ENCODE assay signal across 16 cellular contexts in genomic region chr3:141763088-141763750, GRCh38. TPM values are rescaled to one million over a fixed set of nuclear protein-coding genes. Genes with fewer than 3 reads are reported as not detected.
"Had no signal": no experiment of that assay in that cellular context is flagged by ENCODE, and none has a peak within 500 bp of the region (broad histone marks: within the 10 kb centered on the region; RNA-seq: fewer than 3 reads in every experiment).

A gene with protein sequence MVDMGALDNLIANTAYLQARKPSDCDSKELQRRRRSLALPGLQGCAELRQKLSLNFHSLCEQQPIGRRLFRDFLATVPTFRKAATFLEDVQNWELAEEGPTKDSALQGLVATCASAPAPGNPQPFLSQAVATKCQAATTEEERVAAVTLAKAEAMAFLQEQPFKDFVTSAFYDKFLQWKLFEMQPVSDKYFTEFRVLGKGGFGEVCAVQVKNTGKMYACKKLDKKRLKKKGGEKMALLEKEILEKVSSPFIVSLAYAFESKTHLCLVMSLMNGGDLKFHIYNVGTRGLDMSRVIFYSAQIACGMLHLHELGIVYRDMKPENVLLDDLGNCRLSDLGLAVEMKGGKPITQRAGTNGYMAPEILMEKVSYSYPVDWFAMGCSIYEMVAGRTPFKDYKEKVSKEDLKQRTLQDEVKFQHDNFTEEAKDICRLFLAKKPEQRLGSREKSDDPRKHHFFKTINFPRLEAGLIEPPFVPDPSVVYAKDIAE (N-terminal part only) (plus strand): TSS chr3:141763408. CDS start chr3:141778285, 14,877 bp downstream.

- H3K27me3 ChIP-seq: colonic mucosa, hepatocyte had no signal

- H3K27me3 Mint-ChIP-seq: activated naive CD4-positive, alpha-beta T cell treated with anti-CD3 and anti-CD28 coated beads, Interleukin-2, amount 10 ng/mL, durations not matched to agents 7 days and 5 days; activated T-helper 17 cell treated with anti-CD3 and anti-CD28 coated beads, Interleukin-2, amount 50 U/mL, for 72 hours had no signal

- DNase-seq: activated CD4-positive, alpha-beta T cell treated with anti-CD3 and anti-CD28 coated beads for 48 hours; activated naive CD4-positive, alpha-beta T cell treated with anti-CD3 and anti-CD28 coated beads, Interleukin-2, amount 10 ng/mL, durations not matched to agents 7 days and 5 days; activated T-cell treated with anti-CD3 and anti-CD28 coated beads for 4 hours; colonic mucosa; effector CD4-positive, alpha-beta T cell; natural killer cell; stimulated activated CD4-positive, alpha-beta T cell treated with anti-CD3 and anti-CD28 coated beads, Interleukin-12 subunit alpha, Interleukin-12 subunit beta, amount 100 ng/mL, for 4 hours; stimulated activated CD4-positive, alpha-beta T cell treated with anti-CD3 and anti-CD28 coated beads, Interleukin-2, amount 100 ng/mL, for 48 hours; stimulated activated naive CD4-positive, alpha-beta T cell treated with Interleukin-2 at 50 U/mL for 16 hours; WERI-Rb-1 had no signal

- H3K4me1 Mint-ChIP-seq: activated T-helper 17 cell treated with anti-CD3 and anti-CD28 coated beads, Interleukin-2, amount 50 U/mL, for 72 hours; natural killer cell had no signal

- H3K4me3 Mint-ChIP-seq: activated naive CD4-positive, alpha-beta T cell treated with anti-CD3 and anti-CD28 coated beads, Interleukin-2, amount 10 ng/mL, durations not matched to agents 7 days and 5 days; activated T-helper 17 cell treated with anti-CD3 and anti-CD28 coated beads, Interleukin-2, amount 50 U/mL, for 72 hours; natural killer cell had no signal

- H3K4me3 ChIP-seq: colonic mucosa, hepatocyte, lung, mucosa of descending colon had no signal

- H3K27ac Mint-ChIP-seq: activated naive CD4-positive, alpha-beta T cell treated with anti-CD3 and anti-CD28 coated beads, Interleukin-2, amount 10 ng/mL, durations not matched to agents 7 days and 5 days; activated T-helper 17 cell treated with anti-CD3 and anti-CD28 coated beads, Interleukin-2, amount 50 U/mL, for 72 hours; natural killer cell had no signal

- H3K27ac ChIP-seq: colonic mucosa, hepatocyte, WERI-Rb-1 had no signal

- H3K4me1 ChIP-seq: colonic mucosa had no signal

- H3K36me3 Mint-ChIP-seq: activated naive CD4-positive, alpha-beta T cell treated with anti-CD3 and anti-CD28 coated beads, Interleukin-2, amount 10 ng/mL, durations not matched to agents 7 days and 5 days; natural killer cell had no signal

- H3K9me3 Mint-ChIP-seq: activated naive CD4-positive, alpha-beta T cell treated with anti-CD3 and anti-CD28 coated beads, Interleukin-2, amount 10 ng/mL, durations not matched to agents 7 days and 5 days; activated T-helper 17 cell treated with anti-CD3 and anti-CD28 coated beads, Interleukin-2, amount 50 U/mL, for 72 hours; natural killer cell had no signal

- H3K79me2 ChIP-seq: hepatocyte had no signal

- H3K36me3 ChIP-seq: colonic mucosa, WERI-Rb-1 had no signal

- H2AFZ ChIP-seq: hepatocyte had no signal

- H3K9me3 ChIP-seq: colonic mucosa, mucosa of descending colon had no signal

- H3K4me2 ChIP-seq: hepatocyte had no signal

- ATAC-seq: activated T-helper 17 cell treated with anti-CD3 and anti-CD28 coated beads, Interleukin-2, amount 50 U/mL, for 72 hours; mucosa of descending colon; natural killer cell had no signal

RNA-seq across cellular contexts. Expression of the gene that starts here (rescaled TPM):
- total RNA-seq: colonic mucosa, mucosa of descending colon, osteoblast, pulmonary artery endothelial cell had no signal
